Comparison of ENCODE assay signal across 31 cellular contexts in genomic region chr6:11788043-11788442, GRCh38. TPM values are rescaled to one million over a fixed set of nuclear protein-coding genes. Genes with fewer than 3 reads are reported as not detected.
"Had no signal": no experiment of that assay in that cellular context is flagged by ENCODE, and none has a peak within 500 bp of the region (broad histone marks: within the 10 kb centered on the region; RNA-seq: fewer than 3 reads in every experiment).

No MANE protein-coding gene starts in this region.

- H3K4me3 ChIP-seq: breast epithelium, esophagus muscularis mucosa, heart left ventricle, left lung, lower lobe of right lung, pancreas, prostate gland, sigmoid colon, suprapubic skin, tibial artery had no signal

- H3K27ac Mint-ChIP-seq: activated CD4-positive, alpha-beta memory T cell treated with anti-CD3 and anti-CD28 coated beads for 36 hours; activated T-helper 17 cell treated with anti-CD3 and anti-CD28 coated beads, Interleukin-2, amount 50 U/mL, for 72 hours; naive thymus-derived CD8-positive, alpha-beta T cell; stimulated activated effector memory CD8-positive, alpha-beta T cell treated with anti-CD3 and anti-CD28 coated beads, Interleukin-12 subunit alpha, Interleukin-12 subunit beta, amount 100 ng/mL, for 72 hours had no signal

- H3K27me3 ChIP-seq: breast epithelium, esophagus muscularis mucosa, foreskin keratinocyte, heart left ventricle, left lung, pancreas, sigmoid colon, suprapubic skin, tibial artery had no signal

- H3K27me3 Mint-ChIP-seq: naive thymus-derived CD8-positive, alpha-beta T cell had no signal

- ATAC-seq: activated CD4-positive, CD25-positive, alpha-beta regulatory T cell treated with anti-CD3 and anti-CD28 coated beads, Interleukin-2, amount 50 U/mL, for 24 hours; activated T-cell treated with anti-CD3 and anti-CD28 coated beads, Interleukin-2, amount 50 U/mL, for 4 hours; activated T-helper 17 cell treated with anti-CD3 and anti-CD28 coated beads, Interleukin-2, amount 50 U/mL, for 72 hours; foreskin keratinocyte; heart left ventricle; left lung; lower lobe of right lung; naive thymus-derived CD8-positive, alpha-beta T cell; pancreas; stimulated activated effector memory CD8-positive, alpha-beta T cell treated with anti-CD3 and anti-CD28 coated beads, Interleukin-12 subunit alpha, Interleukin-12 subunit beta, amount 100 ng/mL, for 72 hours had no signal

- DNase-seq: activated CD4-positive, alpha-beta memory T cell treated with anti-CD3 and anti-CD28 coated beads for 36 hours; activated CD4-positive, alpha-beta T cell treated with anti-CD3 and anti-CD28 coated beads for 48 hours; activated gamma-delta T cell treated with Interleukin-2 at 50 U/mL for 16 hours; activated naive CD4-positive, alpha-beta T cell treated with anti-CD3 and anti-CD28 coated beads, Interleukin-2, amount 50 U/mL, for 16 hours; activated T-cell treated with anti-CD3 and anti-CD28 coated beads, Interleukin-2, amount 50 U/mL, for 4 hours; amniotic stem cell; dermis blood vessel endothelial cell; effector CD4-positive, alpha-beta T cell; foreskin keratinocyte; heart left ventricle; left lung; lower lobe of right lung; mesenchymal stem cell; naive thymus-derived CD8-positive, alpha-beta T cell; nucleus accumbens; pancreas; retina; sigmoid colon; small intestine; stimulated activated CD4-positive, alpha-beta T cell treated with anti-CD3 and anti-CD28 coated beads, Interleukin-4, amount 100 ng/mL, for 24 hours; tibial artery; WERI-Rb-1 had no signal

- H3K4me1 ChIP-seq: breast epithelium, esophagus muscularis mucosa, foreskin keratinocyte, heart left ventricle, left lung, lower lobe of right lung, sigmoid colon, suprapubic skin, tibial artery had no signal

- H3K36me3 ChIP-seq: breast epithelium, esophagus muscularis mucosa, heart left ventricle, left lung, lower lobe of right lung, pancreas, prostate gland, sigmoid colon, suprapubic skin, tibial artery, WERI-Rb-1 had no signal

- H3K4me3 Mint-ChIP-seq: activated CD4-positive, alpha-beta memory T cell treated with anti-CD3 and anti-CD28 coated beads for 36 hours; activated T-cell treated with anti-CD3 and anti-CD28 coated beads, Interleukin-2, amount 50 U/mL, for 4 hours; activated T-helper 17 cell treated with anti-CD3 and anti-CD28 coated beads, Interleukin-2, amount 50 U/mL, for 72 hours; central memory CD8-positive, alpha-beta T cell; naive thymus-derived CD8-positive, alpha-beta T cell; neural crest cell; stimulated activated effector memory CD8-positive, alpha-beta T cell treated with anti-CD3 and anti-CD28 coated beads, Interleukin-12 subunit alpha, Interleukin-12 subunit beta, amount 100 ng/mL, for 72 hours had no signal

- H3K27ac ChIP-seq: breast epithelium, esophagus muscularis mucosa, foreskin keratinocyte, heart left ventricle, left lung, lower lobe of right lung, pancreas, prostate gland, sigmoid colon, suprapubic skin, tibial artery, WERI-Rb-1 had no signal

- H3K9me3 ChIP-seq: breast epithelium, left lung, lower lobe of right lung, pancreas, prostate gland, sigmoid colon, suprapubic skin, tibial artery had no signal

RNA-seq across cellular contexts. Expression of gene ADTRP, which starts 9.4 kb away (rescaled TPM):
- total RNA-seq: neural crest cell had no signal
